Comparison of ENCODE assay signal across 1 cellular context in genomic region chr1:234957330-234958065, GRCh38.
TF ChIP-seq lines count a peak whose summit lies in the region.

No MANE protein-coding gene starts in this region.

TF ChIP-seq in HepG2, 621 proteins besides CTCF, POLR2A, EP300 and RAD21 (continued from another document and continues in another):
- TF ChIP-seq ZNF276 (CRISPR knock-in tag; IDR thresholded peaks at IDR 0.05; ENCODE audit: low read depth): peak; percentile 91
- TF ChIP-seq ETV5 (CRISPR knock-in tag; IDR thresholded peaks at IDR 0.05; ENCODE audit: borderline replicate concordance): peak; percentile 98
- TF ChIP-seq U2AF1 (optimal IDR thresholded peaks at IDR 0.05; ENCODE audit: low read depth, low read length): no peak
- TF ChIP-seq IKZF5 (CRISPR knock-in tag; IDR thresholded peaks at IDR 0.05): peak; percentile 88
- TF ChIP-seq ZNF17 (CRISPR knock-in tag; IDR thresholded peaks at IDR 0.05): no peak
- peak; percentile 91; the same call in 1 of the 2 replicates for TF ChIP-seq ZBTB7A (CRISPR knock-in tag; IDR thresholded peaks at IDR 0.05)
- peak; percentile 75 for TF ChIP-seq ZNF18 (CRISPR knock-in tag; IDR thresholded peaks at IDR 0.05; ENCODE audit: insufficient replicate concordance)
- TF ChIP-seq ZKSCAN1 (IDR thresholded peaks at IDR 0.05; ENCODE audit: low read length): no peak
- peak; percentile 81 for TF ChIP-seq DMAP1 (CRISPR knock-in tag; IDR thresholded peaks at IDR 0.05)
- TF ChIP-seq HMGXB3 (CRISPR knock-in tag; IDR thresholded peaks at IDR 0.05; ENCODE audit: borderline replicate concordance): 0 out of 2 replicates have a peak, but pooled peaks have one; percentile 35
- TF ChIP-seq SPEN (CRISPR knock-in tag; IDR thresholded peaks at IDR 0.05; ENCODE audit: low read depth): peak; percentile 82; the same call in 1 of the 2 replicates
- no peak; the same call in 1 of the 2 replicates for TF ChIP-seq THAP7 (CRISPR knock-in tag; IDR thresholded peaks at IDR 0.05)
- TF ChIP-seq REL (CRISPR knock-in tag; conservative IDR thresholded peaks at IDR 0.05): no peak; the same call in 1 of the 2 replicates
- TF ChIP-seq TBX3 (IDR thresholded peaks at IDR 0.05; ENCODE audit: borderline replicate concordance): peak; percentile 83
- peak; percentile 96; the same call in 1 of the 2 replicates for TF ChIP-seq MIER3 (CRISPR knock-in tag; IDR thresholded peaks at IDR 0.05; ENCODE audit: borderline replicate concordance)
- TF ChIP-seq MAFK (conservative IDR thresholded peaks at IDR 0.05 in 1 of 2, IDR thresholded peaks at IDR 0.05 in 1 of 2; ENCODE audit: low read length in 2 of 2): no peak
- peak; percentile 84 for TF ChIP-seq ZNF430 (CRISPR knock-in tag; IDR thresholded peaks at IDR 0.05)
- peak; percentile 30; the same call in 1 of the 2 replicates for TF ChIP-seq ZNF652 (CRISPR knock-in tag; IDR thresholded peaks at IDR 0.05; ENCODE audit: borderline replicate concordance, low read depth)
- TF ChIP-seq ATF5 (CRISPR knock-in tag; IDR thresholded peaks at IDR 0.05; ENCODE audit: low read depth): 0 out of 2 replicates have a peak, but pooled peaks have one; percentile 64
- TF ChIP-seq ARID5B (CRISPR knock-in tag; IDR thresholded peaks at IDR 0.05): peak; percentile 95
- 0 out of 2 replicates have a peak, but pooled peaks have one; percentile 28 for TF ChIP-seq ZNF784 (CRISPR knock-in tag; IDR thresholded peaks at IDR 0.05; ENCODE audit: borderline replicate concordance)
- no peak; the same call in 1 of the 2 replicates for TF ChIP-seq IRF9 (CRISPR knock-in tag; IDR thresholded peaks at IDR 0.05; ENCODE audit: borderline replicate concordance)
- no peak; the same call in 1 of the 2 replicates for TF ChIP-seq CHD4 (IDR thresholded peaks at IDR 0.05; ENCODE audit: borderline replicate concordance, low read length)
- TF ChIP-seq IRX3 (CRISPR knock-in tag; IDR thresholded peaks at IDR 0.05; ENCODE audit: borderline replicate concordance, low read depth): peak; percentile 71; the same call in 1 of the 2 replicates
- no peak; the same call in 1 of the 2 replicates for TF ChIP-seq ZNF687 (CRISPR knock-in tag; IDR thresholded peaks at IDR 0.05)
- TF ChIP-seq TMF1 (CRISPR knock-in tag; IDR thresholded peaks at IDR 0.05; ENCODE audit: low read depth): peak; percentile 82
- no peak for TF ChIP-seq RNF2 (conservative IDR thresholded peaks at IDR 0.05; ENCODE audit: low read depth)
- TF ChIP-seq ZBTB25 (CRISPR knock-in tag; IDR thresholded peaks at IDR 0.05): peak; percentile 73
- no peak for TF ChIP-seq ZNF496 (CRISPR knock-in tag; IDR thresholded peaks at IDR 0.05; ENCODE audit: insufficient replicate concordance)
- TF ChIP-seq GFI1 (CRISPR knock-in tag; IDR thresholded peaks at IDR 0.05; ENCODE audit: borderline replicate concordance): peak; percentile 86
- TF ChIP-seq ZNF451 (CRISPR knock-in tag; IDR thresholded peaks at IDR 0.05): 0 out of 2 replicates have a peak, but pooled peaks have one; percentile 70
- TF ChIP-seq SNAPC2 (CRISPR knock-in tag; IDR thresholded peaks at IDR 0.05): peak; percentile 78; the same call in 1 of the 2 replicates
- TF ChIP-seq ZNF256 (CRISPR knock-in tag; conservative IDR thresholded peaks at IDR 0.05): no peak
